ENCODE assay signal across 22 cellular contexts in the genomic region with DNA sequence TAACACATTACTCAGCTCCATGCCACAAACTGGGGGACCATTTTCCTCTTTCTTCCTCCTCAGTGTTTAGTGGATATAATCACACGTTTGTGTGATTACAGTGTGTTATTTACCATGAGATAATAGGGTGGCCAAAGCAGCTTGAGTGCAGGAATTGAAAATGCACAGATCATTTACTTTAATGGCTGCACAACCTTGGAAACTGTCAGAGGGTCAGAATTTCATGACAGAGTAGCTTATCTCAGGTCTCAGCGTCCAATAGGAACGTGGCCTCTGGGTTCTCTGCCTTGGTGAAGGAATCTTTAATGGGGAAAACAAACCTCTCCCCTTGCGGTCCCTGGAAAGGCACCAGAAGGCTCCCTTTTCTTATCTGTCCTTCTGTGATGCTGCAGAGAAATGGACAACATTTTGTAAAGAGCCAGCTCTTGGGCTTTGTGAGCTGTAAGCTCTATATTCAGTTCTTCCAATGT.
A peak's percentile ranks its signal among the peaks of the same experiment; 100 is the strongest.
DNase-seq lines count a peak whose midpoint lies in the region; TF ChIP-seq lines count a peak whose summit lies in the region.
"Had no signal": no experiment of that assay in that cellular context is flagged by ENCODE, and none has a peak within 500 bp of the region (broad histone marks: within the 10 kb centered on the region; RNA-seq: fewer than 3 reads in every experiment).

No MANE protein-coding gene starts in this region.

- H3K9ac ChIP-seq in parathyroid adenoma = no peak overlapping the region
- H3K9ac ChIP-seq: BLaER1 treated with 17β-estradiol and CSF1 and Interleukin-3, amounts not matched to agents 10 nM and 100 nM; KMS-11 had no signal

- no TSS peak for BruUV-seq in OCI-LY7 (replicated peaks; lab: Mats Ljungman, UMichigan)

- H3K9me2 ChIP-seq in hepatocyte (replicated peaks; ENCODE audit: insufficient read depth) (no peaks in the 10 kb centered on the region), OCI-LY7 (ENCODE audit: insufficient read depth, low read length) (no peaks in the 10 kb centered on the region)

- no peaks in the 10 kb centered on the region for H3K79me2 ChIP-seq in hepatocyte
- H3K79me2 ChIP-seq in parathyroid adenoma = peaks cover 19% of the 10 kb centered on the region
- no peaks in the 10 kb centered on the region for H3K79me2 ChIP-seq in OCI-LY7 (ENCODE audit: insufficient read depth, low read depth, low read length)

- H3K27ac ChIP-seq in hepatocyte (peak overlapping the region; percentile 53), parathyroid adenoma (no peak overlapping the region), OCI-LY7 (ENCODE audit: low read depth, low read length, poor library complexity, severe bottlenecking) (no peak overlapping the region)
- H3K27ac ChIP-seq: BLaER1 treated with 17β-estradiol and CSF1 and Interleukin-3, amounts not matched to agents 10 nM and 100 nM; KMS-11; SJSA1 had no signal

- H3K36me3 ChIP-seq in hepatocyte (replicated peaks; ENCODE audit: insufficient read depth, low read depth) (no peaks in the 10 kb centered on the region), parathyroid adenoma (ENCODE audit: control insufficient read depth, insufficient read depth, low read length) (no peaks in the 10 kb centered on the region), OCI-LY7 (ENCODE audit: insufficient read depth, low read length) (no peaks in the 10 kb centered on the region)
- H3K36me3 ChIP-seq: BLaER1 treated with 17β-estradiol and CSF1 and Interleukin-3, amounts not matched to agents 10 nM and 100 nM; left lung; SJSA1 had no signal

- 52% methylated on average over 4 of the region's 4 CpGs for WGBS in hepatocyte (ENCODE audit: low lambda C conversion rate, missing lambda C conversion rate)

- CTCF ChIA-PET in OCI-LY7 (lab: Charles Lee; ENCODE audit: unreplicated experiment) = no interaction called here

- H4K20me1 ChIP-seq in hepatocyte (ENCODE audit: insufficient read depth, poor library complexity, severe bottlenecking) = no peaks in the 10 kb centered on the region
- H4K20me1 ChIP-seq in OCI-LY7 (ENCODE audit: insufficient read depth, low read length) = no peaks in the 10 kb centered on the region
- H4K20me1 ChIP-seq: BLaER1 treated with 17β-estradiol and CSF1 and Interleukin-3, amounts not matched to agents 10 nM and 100 nM had no signal

- POLR2A ChIA-PET in OCI-LY7 (lab: Charles Lee) = no interaction called here

- H3K4me1 ChIP-seq in hepatocyte (ENCODE audit: insufficient read depth) = peaks cover 11% of the 10 kb centered on the region
- H3K4me1 ChIP-seq in parathyroid adenoma = peaks cover 17% of the 10 kb centered on the region
- no peaks in the 10 kb centered on the region for H3K4me1 ChIP-seq in OCI-LY7 (ENCODE audit: insufficient read depth, low read length, poor library complexity, severe bottlenecking)

- peak; percentile 24 for DNase-seq in DMS79 treated with DMSO at 0.1 percent for 48 hours (lab: John Stamatoyannopoulos, UW)
- DNase-seq in NCI-H2227 (lab: John Stamatoyannopoulos, UW; ENCODE audit: unreplicated experiment) = peak; percentile 84
- DNase-seq in hepatocyte (ENCODE audit: low spot score) = no peak
- DNase-seq in activated CD8-positive, alpha-beta memory T cell treated with anti-CD3 and anti-CD28 coated beads for 24 hours = no peak
- DNase-seq in cortex of kidney (lab: John Stamatoyannopoulos, UW) = no peak
- no peak for DNase-seq in OCI-LY7 (ENCODE audit: low spot score)
- DNase-seq: activated CD4-positive, alpha-beta T cell treated with anti-CD3 and anti-CD28 coated beads, Interleukin-2, amount 50 U/mL, for 48 hours; activated CD4-positive, CD25-positive, alpha-beta regulatory T cell; activated CD8-positive, alpha-beta memory T cell treated with anti-CD3 and anti-CD28 coated beads, Interleukin-2, amount 50 U/mL, for 4 hours; activated naive CD4-positive, alpha-beta T cell treated with anti-CD3 and anti-CD28 coated beads, Interleukin-2, amount 50 U/mL, for 16 hours; amniotic stem cell; COR-L47; left lung; naive B cell; NCI-H1436; NCI-H510A; T-helper 1 cell had no signal

- no peaks in the 10 kb centered on the region for H3K27me3 ChIP-seq in hepatocyte
- no peaks in the 10 kb centered on the region for H3K27me3 ChIP-seq in parathyroid adenoma (ENCODE audit: control insufficient read depth, insufficient read depth, low read length)
- H3K27me3 ChIP-seq: BLaER1 treated with 17β-estradiol and CSF1 and Interleukin-3, amounts not matched to agents 10 nM and 100 nM; left lung; SJSA1 had no signal

- no peak overlapping the region for H3K4me2 ChIP-seq in hepatocyte
- H3K4me2 ChIP-seq in parathyroid adenoma (ENCODE audit: low read length) = no peak overlapping the region
- no peak overlapping the region for H3K4me2 ChIP-seq in OCI-LY7 (ENCODE audit: low read length)
- H3K4me2 ChIP-seq: BLaER1 treated with 17β-estradiol and CSF1 and Interleukin-3, amounts not matched to agents 10 nM and 100 nM; KMS-11 had no signal

- H2AFZ ChIP-seq in hepatocyte = peak overlapping the region; percentile 46
- H2AFZ ChIP-seq in parathyroid adenoma = peak overlapping the region; percentile 66
- no peak overlapping the region for H2AFZ ChIP-seq in OCI-LY7 (ENCODE audit: low read length)

- no peak overlapping the region for H3K4me3 ChIP-seq in hepatocyte
- no peak overlapping the region for H3K4me3 ChIP-seq in parathyroid adenoma (ENCODE audit: low read depth, low read length)
- no peak overlapping the region for H3K4me3 ChIP-seq in OCI-LY7 (ENCODE audit: low read depth, low read length, poor library complexity, severe bottlenecking)
- H3K4me3 ChIP-seq: BLaER1 treated with 17β-estradiol and CSF1 and Interleukin-3, amounts not matched to agents 10 nM and 100 nM; GM12878; left lung; SJSA1 had no signal

- TF ChIP-seq CTCF in hepatocyte (IDR thresholded peaks at IDR 0.05; ENCODE audit: poor library complexity) (no peak), parathyroid adenoma (IDR thresholded peaks at IDR 0.05) (no peak), OCI-LY7 (conservative IDR thresholded peaks at IDR 0.05; ENCODE audit: low read length) (no peak)

- H3K9me3 ChIP-seq in hepatocyte (ENCODE audit: low read depth) (no peaks in the 10 kb centered on the region), parathyroid adenoma (ENCODE audit: control insufficient read depth, low read length) (no peaks in the 10 kb centered on the region), OCI-LY7 (ENCODE audit: low read length) (no peaks in the 10 kb centered on the region)
- H3K9me3 ChIP-seq: SJSA1 had no signal

- intact Hi-C loops in OCI-LY7 (cut with micrococcal nuclease; ENCODE audit: unreplicated experiment) = no loop called here

Comparison
In these comparisons a context has a peak if more than half of its experiments do, and no peak if none do; other contexts are left out.
1. DNase-seq: peak in DMS79 treated with DMSO at 0.1 percent for 48 hours (single experiment) and NCI-H2227 (single experiment); none in hepatocyte (single experiment), activated CD8-positive, alpha-beta memory T cell treated with anti-CD3 and anti-CD28 coated beads for 24 hours (single experiment), cortex of kidney (single experiment) and OCI-LY7 (single experiment).